In the genomic region with DNA sequence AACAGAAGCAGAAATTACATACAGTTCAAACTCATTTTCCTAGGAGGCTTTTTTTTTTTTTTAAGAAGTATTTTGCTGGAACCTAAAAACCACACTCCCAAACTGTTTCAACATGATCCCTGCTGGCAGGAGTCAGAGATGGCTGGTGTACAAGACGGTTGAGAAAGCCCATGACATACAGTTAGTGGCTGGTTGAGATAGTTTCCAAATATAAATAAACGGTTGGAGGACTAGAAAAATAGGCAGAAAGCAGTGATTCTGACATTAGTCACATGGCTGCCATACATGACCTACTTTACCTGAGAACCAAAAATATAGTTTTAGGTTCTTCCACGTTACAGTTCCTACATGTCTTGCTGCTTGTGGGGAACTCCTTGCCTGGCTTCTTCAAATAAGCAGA, we compare ENCODE assay signal across 11 cellular contexts. TPM values are rescaled to one million over a fixed set of nuclear protein-coding genes. Genes with fewer than 3 reads are reported as not detected.
DNase-seq lines count a peak whose midpoint lies in the region; ATAC-seq and TF ChIP-seq lines count a peak whose summit lies in the region.
"Had no signal": no experiment of that assay in that cellular context is flagged by ENCODE, and none has a peak within 500 bp of the region (broad histone marks: within the 10 kb centered on the region; RNA-seq: fewer than 3 reads in every experiment).

No MANE protein-coding gene starts in this region.

- no peak for TF ChIP-seq POLR2A in prostate gland (IDR thresholded peaks at IDR 0.05)

- no peaks in the 10 kb centered on the region for H3K27me3 ChIP-seq in prostate gland (replicated peaks; ENCODE audit: insufficient read depth)

- no peaks in the 10 kb centered on the region for H3K9me3 ChIP-seq in prostate gland

- no peaks in the 10 kb centered on the region for H3K36me3 ChIP-seq in prostate gland

- no peak overlapping the region for H3K4me3 ChIP-seq in foreskin fibroblast (ENCODE audit: low read depth in 1 of 2, low read length in 2 of 2)
- no peak overlapping the region for H3K4me3 ChIP-seq in skin epidermis
- no peak overlapping the region for H3K4me3 ChIP-seq in prostate gland

- intact Hi-C loops in prostate gland (cut with DNase I), result no loop called here

- no peaks in the 10 kb centered on the region for H3K4me1 ChIP-seq in prostate gland (replicated peaks)

- peak; percentile 14 for DNase-seq in G401 (ENCODE audit: low spot score)
- peak; percentile 63 for DNase-seq in SIG-M5 (lab: John Stamatoyannopoulos, UW)
- DNase-seq in foreskin fibroblast, result peak; percentile 86 to 93
- no peak for DNase-seq in NCI-H2196 (lab: John Stamatoyannopoulos, UW; ENCODE audit: unreplicated experiment)
- no peak for DNase-seq in prostate gland (ENCODE audit: low spot score)
- DNase-seq in COR-L47 (lab: John Stamatoyannopoulos, UW), result no peak
- DNase-seq: dermis blood vessel endothelial cell, DMS 273 treated with DMSO at 0.1 percent for 48 hours, NCI-H2107 had no signal

- WGBS in prostate gland, result 40% methylated on average over 3 of the region's 3 CpGs

- H3K27ac ChIP-seq in skin epidermis (peak overlapping the region in 13 of 21 experiments; percentile 8 to 67 (median 58)), prostate gland (no peak overlapping the region)

- in situ Hi-C loops in G401 (cut with HindIII; ENCODE audit: low sequenced_read_pairs), result no loop called here

- TF ChIP-seq CTCF in foreskin fibroblast (IDR thresholded peaks at IDR 0.05; ENCODE audit: low read depth, low read length), result no peak
- TF ChIP-seq CTCF in prostate gland (IDR thresholded peaks at IDR 0.05), result no peak

- ATAC-seq in GM21717 (IDR thresholded peaks at IDR 0.05; ENCODE audit: unreplicated experiment), result no peak

RNA-seq across cellular contexts. Expression of gene BASP1, which starts 31.7 kb away (rescaled TPM):
- not detected in 2 replicates for total RNA-seq in G401 (2014; rRNA removed; shearing (Covaris generic))
- total RNA-seq in prostate gland, result 100 to 1,000 TPM; 142 to 346 TPM

Comparison
In these comparisons a context has a peak if more than half of its experiments do, and no peak if none do; other contexts are left out.
1. DNase-seq: peak in G401 (single experiment), SIG-M5 (single experiment) and foreskin fibroblast (2 of 2); none in NCI-H2196 (single experiment), prostate gland (single experiment) and COR-L47 (single experiment).
2. H3K27ac ChIP-seq: peak in skin epidermis (13 of 21); none in prostate gland (0 of 2).
3. RNA of gene BASP1, which starts 31.7 kb away (total RNA-seq): 142 to 346 TPM in prostate gland; not detected in G401; every median in the first group is over 100 times any median in the second.